In the genomic region with DNA sequence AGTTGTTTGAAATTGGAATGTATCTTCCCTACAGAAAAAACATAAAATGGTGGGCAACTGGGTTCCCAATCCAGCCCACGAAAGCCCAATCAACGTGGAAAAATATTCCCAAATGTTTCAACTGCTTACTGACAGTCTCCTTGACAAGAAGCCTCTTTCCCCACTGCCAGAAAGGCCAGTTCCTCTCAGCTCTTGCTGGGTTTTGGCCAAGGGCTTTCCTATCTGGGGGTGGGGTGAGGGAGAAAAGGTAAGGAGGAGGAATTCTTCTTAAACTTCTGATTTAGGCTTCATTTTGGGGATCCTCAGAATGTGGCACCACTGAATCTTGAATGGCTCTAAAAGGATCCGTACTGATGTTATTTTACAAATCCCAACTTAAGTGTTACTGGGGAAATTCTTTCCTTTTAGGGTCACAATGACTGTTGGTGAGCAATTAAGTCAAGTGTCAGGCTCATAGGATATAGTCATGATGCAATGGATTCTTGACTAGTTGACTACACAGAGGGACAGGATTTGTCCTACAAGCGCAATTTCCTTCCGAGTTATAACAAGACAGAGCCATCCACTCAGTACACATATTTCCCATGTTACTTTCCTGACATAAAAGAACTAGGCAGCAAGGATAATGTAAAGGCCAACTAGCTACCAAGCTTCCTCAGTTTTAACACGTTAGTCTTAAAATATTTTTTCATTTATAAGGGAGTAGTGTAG, we compare ENCODE assay signal across 12 cellular contexts.
DNase-seq lines count a peak whose midpoint lies in the region; ATAC-seq and TF ChIP-seq lines count a peak whose summit lies in the region.
"Had no signal": no experiment of that assay in that cellular context is flagged by ENCODE, and none has a peak within 500 bp of the region (broad histone marks: within the 10 kb centered on the region; RNA-seq: fewer than 3 reads in every experiment).

No MANE protein-coding gene starts in this region.

- no peak for TF ChIP-seq CTCF in AG04450 (IDR thresholded peaks at IDR 0.05; ENCODE audit: low read depth, low read length)

- H4K8ac ChIP-seq in mesenchymal stem cell (ENCODE audit: low read length): no peak overlapping the region

- H2BK12ac ChIP-seq in mesenchymal stem cell (ENCODE audit: low read length in 2 of 2): peak overlapping the region in 1 of 2 experiments; percentile 83

- peak overlapping the region; percentile 96 for H2AK5ac ChIP-seq in mesenchymal stem cell (ENCODE audit: low read length, severe bottlenecking)

- H3K27ac ChIP-seq in AG04450 (ENCODE audit: low read depth, low read length): peak overlapping the region; percentile 77
- peak overlapping the region; percentile 73 for H3K27ac ChIP-seq in SJCRH30
- H3K27ac ChIP-seq in mesenchymal stem cell (ENCODE audit: low read length, poor library complexity, severe bottlenecking): peak overlapping the region; percentile 61

- H3K23ac ChIP-seq in mesenchymal stem cell (ENCODE audit: low read length in 2 of 2): no peak overlapping the region

- POLR2A ChIA-PET in AG04450 (lab: Yijun Ruan, JAX): interaction anchor here (0.9 to 1.3 kb wide), 3 partner anchors 9 to 38 kb away, joined by 3 to 5 read pairs (median 4); no protein-coding TSS in a partner anchor

- peaks cover 53% of the 10 kb centered on the region for H3K4me1 ChIP-seq in SJCRH30
- peaks cover 13% of the 10 kb centered on the region for H3K4me1 ChIP-seq in mesenchymal stem cell (ENCODE audit: control insufficient read depth, insufficient read depth, low read depth, low read length)

- H2AFZ ChIP-seq in mesenchymal stem cell (ENCODE audit: low read depth, low read length): no peak overlapping the region

- H3K27me3 ChIP-seq in AG04450 (ENCODE audit: control insufficient read depth, insufficient read depth, low read length) (no peaks in the 10 kb centered on the region), SJCRH30 (no peaks in the 10 kb centered on the region), mesenchymal stem cell (ENCODE audit: control insufficient read depth in 1 of 2, insufficient read depth in 1 of 2, low read length in 2 of 2) (no peaks in the 10 kb centered on the region)
- H3K27me3 ChIP-seq: transverse colon had no signal

- no peak overlapping the region for H2BK15ac ChIP-seq in mesenchymal stem cell (ENCODE audit: low read depth, poor library complexity, severe bottlenecking)

- no peak overlapping the region for H2BK5ac ChIP-seq in mesenchymal stem cell (ENCODE audit: low read depth, low read length, poor library complexity, severe bottlenecking)

- no peak overlapping the region for H4K91ac ChIP-seq in mesenchymal stem cell (ENCODE audit: low read length)

- H3K4me2 ChIP-seq in mesenchymal stem cell (ENCODE audit: low read length, poor library complexity, severe bottlenecking): no peak overlapping the region

- H3K18ac ChIP-seq in mesenchymal stem cell (ENCODE audit: low read depth in 1 of 2, low read length in 2 of 2): peak overlapping the region; percentile 30 to 59

- WGBS in mesenchymal stem cell: 37% methylated on average over 4 of the region's 6 CpGs

- no peak for DNase-seq in AG04450 (ENCODE audit: low read depth, low spot score)
- peak; percentile 27 for DNase-seq in HS-27A (ENCODE audit: low read depth)
- no peak for DNase-seq in SJCRH30
- DNase-seq in mesenchymal stem cell: peak; percentile 93
- no peak for DNase-seq in SK-N-DZ (ENCODE audit: low spot score)
- DNase-seq in putamen (ENCODE audit: low spot score): no peak
- no peak for DNase-seq in iPS-NIHi11 (ENCODE audit: low spot score)
- DNase-seq: cortex of kidney, NCI-H2029 treated with DMSO at 0.1 percent for 48 hours, nucleus accumbens, transverse colon had no signal

- peaks cover 10% of the 10 kb centered on the region for H3K79me1 ChIP-seq in mesenchymal stem cell (replicated peaks; ENCODE audit: low read length, poor library complexity, severe bottlenecking)

- H3K9me3 ChIP-seq in AG04450 (ENCODE audit: control insufficient read depth, insufficient read depth, low read length) (no peaks in the 10 kb centered on the region), SJCRH30 (replicated peaks) (no peaks in the 10 kb centered on the region), mesenchymal stem cell (ENCODE audit: control insufficient read depth, low read length) (no peaks in the 10 kb centered on the region)
- H3K9me3 ChIP-seq: transverse colon had no signal

- H3K36me3 ChIP-seq in SJCRH30: no peaks in the 10 kb centered on the region
- peaks cover 0 to 4% of the 10 kb centered on the region in 2 experiments for H3K36me3 ChIP-seq in mesenchymal stem cell (ENCODE audit: control insufficient read depth in 1 of 2, insufficient read depth in 2 of 2, low read depth in 1 of 2, low read length in 2 of 2)
- H3K36me3 ChIP-seq: transverse colon had no signal

- peak overlapping the region; percentile 1 for H2BK120ac ChIP-seq in mesenchymal stem cell (ENCODE audit: low read depth, low read length)

- ATAC-seq in esophagus mucosa: no peak

- CTCF ChIA-PET in AG04450 (lab: Charles Lee): interaction anchor here (1.7 kb wide), 1 partner anchor 94 kb away, joined by 5 read pairs; no protein-coding TSS in a partner anchor

- H3K4me3 ChIP-seq in AG04450 (ENCODE audit: low read depth, low read length): no peak overlapping the region
- no peak overlapping the region for H3K4me3 ChIP-seq in SJCRH30
- peak overlapping the region in 1 of 2 experiments; percentile 53 for H3K4me3 ChIP-seq in mesenchymal stem cell (ENCODE audit: insufficient read depth in 1 of 2, low read depth in 1 of 2, low read length in 2 of 2)
- H3K4me3 ChIP-seq: transverse colon had no signal

- H3K4ac ChIP-seq in mesenchymal stem cell (ENCODE audit: low read depth in 1 of 2, low read length in 2 of 2): peak overlapping the region in 1 of 2 experiments; percentile 81

- peak overlapping the region; percentile 58 for H3K9ac ChIP-seq in mesenchymal stem cell (ENCODE audit: low read length)

- no peak overlapping the region for H3K14ac ChIP-seq in mesenchymal stem cell (ENCODE audit: low read length in 2 of 2)

Comparison
In these comparisons a context has a peak if more than half of its experiments do, and no peak if none do; other contexts are left out.
1. DNase-seq: peak in HS-27A (single experiment) and mesenchymal stem cell (single experiment); none in AG04450 (single experiment), SJCRH30 (0 of 2), SK-N-DZ (single experiment), putamen (single experiment) and iPS-NIHi11 (single experiment).
2. Peak in every context shown above with its lines, with median percentiles within 50 percentile points of each other: H3K27ac ChIP-seq.